Comparison of ENCODE assay signal across 22 cellular contexts in genomic region chr2:203021986-203022385, GRCh38. TPM values are rescaled to one million over a fixed set of nuclear protein-coding genes. Genes with fewer than 3 reads are reported as not detected.
DNase-seq lines count a peak whose midpoint lies in the region; ATAC-seq, FAIRE-seq and TF ChIP-seq lines count a peak whose summit lies in the region.
"Had no signal": no experiment of that assay in that cellular context is flagged by ENCODE, and none has a peak within 500 bp of the region (broad histone marks: within the 10 kb centered on the region; RNA-seq: fewer than 3 reads in every experiment).

No MANE protein-coding gene starts in this region.

- no CpG with 5 or more reads among the region's 4 CpGs for WGBS in IMR-90 (ENCODE audit: extremely low coverage in 2 of 2, insufficient read length in 1 of 2), 2 experiments
- WGBS in stomach, 5 donors, result 26 to 51% (median 45%) methylated on average over 4 of the region's 4 CpGs
- WGBS in endodermal cell (ENCODE audit: insufficient coverage in 1 of 2, insufficient read length in 1 of 2), 2 experiments, result 83 to 87% methylated on average over 2 to 4 of the region's 4 CpGs

- TF ChIP-seq POLR2A in IMR-90 (IDR thresholded peaks at IDR 0.05; ENCODE audit: low read depth, low read length) (no peak), stomach (IDR thresholded peaks at IDR 0.05) (no peak), vagina (IDR thresholded peaks at IDR 0.05) (no peak), H54 (IDR thresholded peaks at IDR 0.05; ENCODE audit: low read depth, low read length) (no peak)

- peaks cover 7% of the 10 kb centered on the region for H3K36me3 Mint-ChIP-seq in chondrocyte (ENCODE audit: low read depth)
- peaks cover 7% of the 10 kb centered on the region for H3K36me3 Mint-ChIP-seq in endodermal cell (ENCODE audit: low read depth)
- H3K36me3 Mint-ChIP-seq: T-cell had no signal

- H2BK15ac ChIP-seq in IMR-90 (ENCODE audit: low read depth, low read length), result no peak overlapping the region

- no peak overlapping the region for H3K23ac ChIP-seq in IMR-90 (ENCODE audit: low read depth, low read length)

- H3K4me3 ChIP-seq in IMR-90 (ENCODE audit: insufficient read depth, low read depth, low read length) (no peak overlapping the region), right atrium auricular region (peak overlapping the region in 1 of 2 donors; percentile 11), stomach (no peak overlapping the region), vagina (no peak overlapping the region), endodermal cell (ENCODE audit: low read length) (no peak overlapping the region)
- H3K4me3 ChIP-seq: BLaER1 treated with 17β-estradiol and CSF1 and Interleukin-3, amounts not matched to agents 10 nM and 100 nM had no signal

- H3K27ac Mint-ChIP-seq in chondrocyte (ENCODE audit: unreplicated experiment) (peak overlapping the region; percentile 82), endodermal cell (no peak overlapping the region)
- H3K27ac Mint-ChIP-seq: activated naive CD4-positive, alpha-beta T cell treated with anti-CD3 and anti-CD28 coated beads for 36 hours; T-cell had no signal

- H4K91ac ChIP-seq in IMR-90 (ENCODE audit: insufficient read depth, low read depth, low read length), result no peak overlapping the region

- H4K20me1 ChIP-seq in IMR-90 (ENCODE audit: insufficient read depth, low read length), result peaks cover 9% of the 10 kb centered on the region; the same call in 1 of the 2 replicates
- H4K20me1 ChIP-seq: BLaER1 treated with 17β-estradiol and CSF1 and Interleukin-3, amounts not matched to agents 10 nM and 100 nM had no signal

- CTCF ChIA-PET in IMR-90 (lab: Yijun Ruan, JAX), result no interaction called here

- no peak overlapping the region for H3K18ac ChIP-seq in IMR-90 (ENCODE audit: low read depth, low read length)

- BruUV-seq in IMR-90 (replicated peaks; lab: Mats Ljungman, UMichigan), result no TSS peak

- H3K9me1 ChIP-seq in IMR-90 (ENCODE audit: insufficient read depth, low read length), result 0 out of 2 replicates have a peak, but pooled peaks cover 3% of the 10 kb centered on the region

- H2AFZ ChIP-seq in IMR-90 (replicated peaks; ENCODE audit: low read length, poor library complexity), result no peak overlapping the region

- no peak overlapping the region for H2BK20ac ChIP-seq in IMR-90 (ENCODE audit: low read depth, low read length)

- H3K4me1 ChIP-seq in IMR-90 (ENCODE audit: control insufficient read depth, insufficient read depth, low read length), result peaks cover 2% of the 10 kb centered on the region
- H3K4me1 ChIP-seq in right atrium auricular region, result peaks cover 0 to 60% of the 10 kb centered on the region in 2 donors
- H3K4me1 ChIP-seq in stomach, result peaks cover 5 to 79% (median 50%) of the 10 kb centered on the region in 4 donors
- H3K4me1 ChIP-seq in vagina, result peaks cover 56% of the 10 kb centered on the region
- H3K4me1 ChIP-seq in endodermal cell (ENCODE audit: control insufficient read depth, insufficient read depth, low read length), result no peaks in the 10 kb centered on the region

- no peaks in the 10 kb centered on the region for H3K9me3 ChIP-seq in IMR-90 (ENCODE audit: control insufficient read depth, insufficient read depth, low read length)
- no peaks in the 10 kb centered on the region for H3K9me3 ChIP-seq in right atrium auricular region
- H3K9me3 ChIP-seq in stomach, result no peaks in the 10 kb centered on the region
- no peaks in the 10 kb centered on the region for H3K9me3 ChIP-seq in vagina
- no peaks in the 10 kb centered on the region for H3K9me3 ChIP-seq in endodermal cell (ENCODE audit: control insufficient read depth, low read length)
- H3K9me3 ChIP-seq: BLaER1 treated with 17β-estradiol and CSF1 and Interleukin-3, amounts not matched to agents 10 nM and 100 nM had no signal

- no peak for TF ChIP-seq RAD21 in IMR-90 (IDR thresholded peaks at IDR 0.05; ENCODE audit: low read length)

- H3K4me3 Mint-ChIP-seq in chondrocyte (ENCODE audit: unreplicated experiment) (peak overlapping the region; percentile 33), endodermal cell (no peak overlapping the region)
- H3K4me3 Mint-ChIP-seq: activated naive CD4-positive, alpha-beta T cell treated with anti-CD3 and anti-CD28 coated beads for 36 hours; nephron; T-cell had no signal

- no peak overlapping the region for H4K5ac ChIP-seq in IMR-90 (ENCODE audit: low read depth, low read length)

- TF ChIP-seq CTCF in IMR-90 (conservative IDR thresholded peaks at IDR 0.05; ENCODE audit: low read depth, low read length) (no peak), chondrocyte (IDR thresholded peaks at IDR 0.05) (no peak), right atrium auricular region (IDR thresholded peaks at IDR 0.05) (no peak), stomach (IDR thresholded peaks at IDR 0.05) (no peak), vagina (IDR thresholded peaks at IDR 0.05) (no peak), endodermal cell (conservative IDR thresholded peaks at IDR 0.05) (no peak)

- in situ Hi-C loops in IMR-90 (cut with MboI; ENCODE audit: low sequenced_read_pairs), result no loop called here

- no peak for TF ChIP-seq EP300 in stomach (IDR thresholded peaks at IDR 0.05)

- H4K8ac ChIP-seq in IMR-90 (ENCODE audit: low read depth in 2 of 2, low read length in 2 of 2), result no peak overlapping the region

- H3K36me3 ChIP-seq in IMR-90 (ENCODE audit: control insufficient read depth, insufficient read depth, low read length), result peaks cover 1% of the 10 kb centered on the region; the same call in 1 of the 2 replicates
- no peaks in the 10 kb centered on the region for H3K36me3 ChIP-seq in right atrium auricular region
- H3K36me3 ChIP-seq in stomach, result peaks cover 0 to 6% (median 3%) of the 10 kb centered on the region in 4 donors
- H3K36me3 ChIP-seq in vagina, result no peaks in the 10 kb centered on the region
- H3K36me3 ChIP-seq in endodermal cell (ENCODE audit: control insufficient read depth, insufficient read depth, low read length), result peaks cover 14% of the 10 kb centered on the region

- H3K9ac ChIP-seq in IMR-90 (ENCODE audit: low read depth, low read length) (no peak overlapping the region), endodermal cell (ENCODE audit: extremely low read depth, low read length, poor library complexity, severe bottlenecking) (no peak overlapping the region)
- H3K9ac ChIP-seq: BLaER1 treated with 17β-estradiol and CSF1 and Interleukin-3, amounts not matched to agents 10 nM and 100 nM had no signal

- H3K79me1 ChIP-seq in IMR-90 (ENCODE audit: low read depth in 1 of 2, low read length in 2 of 2), result peaks cover 0 to 39% of the 10 kb centered on the region in 2 experiments

- H3K9me3 Mint-ChIP-seq in chondrocyte (ENCODE audit: low read depth) (no peaks in the 10 kb centered on the region), endodermal cell (no peaks in the 10 kb centered on the region)
- H3K9me3 Mint-ChIP-seq: activated naive CD4-positive, alpha-beta T cell treated with anti-CD3 and anti-CD28 coated beads for 36 hours; nephron; T-cell had no signal

- H3K27me3 ChIP-seq in IMR-90 (ENCODE audit: control insufficient read depth, insufficient read depth, low read length) (no peaks in the 10 kb centered on the region), right atrium auricular region (no peaks in the 10 kb centered on the region), stomach (no peaks in the 10 kb centered on the region), vagina (no peaks in the 10 kb centered on the region), endodermal cell (ENCODE audit: control insufficient read depth, insufficient read depth, low read length, poor library complexity, severe bottlenecking) (no peaks in the 10 kb centered on the region)
- H3K27me3 ChIP-seq: BLaER1 treated with 17β-estradiol and CSF1 and Interleukin-3, amounts not matched to agents 10 nM and 100 nM had no signal

- H2BK5ac ChIP-seq in IMR-90 (ENCODE audit: low read depth, low read length, poor library complexity, severe bottlenecking), result no peak overlapping the region

- ATAC-seq in IMR-90 (ENCODE audit: low read depth), result no peak
- ATAC-seq: T-cell had no signal

- H3K27ac ChIP-seq in IMR-90 (ENCODE audit: insufficient read depth, low read length), result no peak overlapping the region
- peak overlapping the region; percentile 68 to 82 for H3K27ac ChIP-seq in right atrium auricular region
- H3K27ac ChIP-seq in stomach, result peak overlapping the region in 4 of 5 donors; percentile 6 to 64 (median 44)
- H3K27ac ChIP-seq in vagina, result no peak overlapping the region
- H3K27ac ChIP-seq in endodermal cell (ENCODE audit: low read depth, low read length), result no peak overlapping the region
- H3K27ac ChIP-seq: BLaER1 treated with 17β-estradiol and CSF1 and Interleukin-3, amounts not matched to agents 10 nM and 100 nM had no signal

- FAIRE-seq in H54 (lab: Jason Lieb, UNC), result no peak
- FAIRE-seq: TTC549 had no signal

- H2BK120ac ChIP-seq in IMR-90 (ENCODE audit: low read depth, low read length), result no peak overlapping the region

- no peak overlapping the region for H3K56ac ChIP-seq in IMR-90 (ENCODE audit: extremely low read depth, insufficient read depth, low read length)

- H3K4me2 ChIP-seq in IMR-90 (ENCODE audit: low read depth, low read length), result peak overlapping the region; percentile 44; the same call in 1 of the 2 replicates

- no peak overlapping the region for H2AK5ac ChIP-seq in IMR-90 (ENCODE audit: low read depth, low read length)

- H3K14ac ChIP-seq in IMR-90 (replicated peaks; ENCODE audit: low read depth, low read length), result no peak overlapping the region

- intact Hi-C loops in IMR-90 (cut with micrococcal nuclease) (no loop called here), stomach (cut with DNase I; ENCODE audit: low total_unique reads) (no loop called here), vagina (cut with DNase I) (no loop called here)

- no peak overlapping the region for H3K4ac ChIP-seq in IMR-90 (ENCODE audit: low read depth, low read length)

- POLR2A ChIA-PET in IMR-90 (lab: Charles Lee; ENCODE audit: unreplicated experiment), result no interaction called here

- dilution Hi-C loops in IMR-90 (cut with HindIII; ENCODE audit: low sequenced_read_pairs, unreplicated experiment), result no loop called here

- H3K4me1 Mint-ChIP-seq in chondrocyte (ENCODE audit: low read depth) (peaks cover 55% of the 10 kb centered on the region), endodermal cell (peaks cover 17% of the 10 kb centered on the region)

- H2AK9ac ChIP-seq in IMR-90 (replicated peaks; ENCODE audit: low read depth, low read length, poor library complexity), result no peak overlapping the region

- H3K27me3 Mint-ChIP-seq in chondrocyte (ENCODE audit: low read depth), result no peaks in the 10 kb centered on the region
- no peaks in the 10 kb centered on the region for H3K27me3 Mint-ChIP-seq in endodermal cell (ENCODE audit: insufficient read depth)
- H3K27me3 Mint-ChIP-seq: T-cell had no signal

- DNase-seq in IMR-90, result no peak
- DNase-seq in chondrocyte (ENCODE audit: low spot score), result no peak
- no peak for DNase-seq in right atrium auricular region (ENCODE audit: low spot score)
- no peak for DNase-seq in stomach
- DNase-seq in vagina (ENCODE audit: extremely low spot score in 2 of 2), result no peak
- no peak for DNase-seq in endodermal cell
- DNase-seq in H54 (ENCODE audit: insufficient read length, low spot score), result no peak
- no peak for DNase-seq in stimulated activated CD4-positive, alpha-beta T cell treated with anti-CD3 and anti-CD28 coated beads, Interleukin-4, amount 100 ng/mL, for 1 hour
- DNase-seq: activated CD4-positive, alpha-beta T cell treated with anti-CD3 and anti-CD28 coated beads for 1 hour; activated naive CD4-positive, alpha-beta T cell treated with anti-CD3 and anti-CD28 coated beads for 36 hours; activated T-cell treated with anti-CD3 and anti-CD28 coated beads, Interleukin-2, amount 50 U/mL, for 48 hours; Calu3; midbrain; MM.1S; NCI-H1436 treated with DMSO at 0.1 percent for 48 hours; NCI-H526 treated with DMSO at 0.1 percent for 48 hours; SHP77; stimulated activated CD4-positive, alpha-beta T cell treated with anti-CD3 and anti-CD28 coated beads, Interleukin-4, amount 100 ng/mL, for 24 hours; T-cell had no signal

RNA-seq across cellular contexts. Expression of gene NBEAL1, which starts 7.3 kb away (rescaled TPM):
- total RNA-seq in IMR-90 (2012; rRNA removed) (38.0 and 52.2 TPM in 2 replicates), chondrocyte (37.9 to 41.4 TPM (median 38.7 TPM) in 3 replicates), right atrium auricular region (10 to 100 TPM; 11.6 to 20.1 TPM), stomach (100 to 1,000 TPM in 2 of 5 donors, 10 to 100 TPM in 3; 66.2 to 158 (median 90.2) TPM), vagina (26.3 TPM), endodermal cell (10 to 100 TPM; 18.2 to 20.1 TPM)
- polyA plus RNA-seq in IMR-90 (2012; rRNA removed) (4.1 and 6.4 TPM in 2 replicates), stomach (1 to 10 TPM; 4.2 to 6.7 (median 5.3) TPM)
- polyA plus RNA-seq in IMR-90 (2012; cell fraction: cytosol; rRNA removed), result 2.6 and 2.8 TPM in 2 replicates
- polyA plus RNA-seq in IMR-90 (2012; cell fraction: nucleus; rRNA removed; ENCODE audit: low replicate concordance), result 1.2 and 8.2 TPM in 2 replicates
- polyA plus RNA-seq in endodermal cell (2013, experiment 1 of 2), result 5.2 TPM
- 7.0 TPM for polyA plus RNA-seq in endodermal cell (2013, experiment 2 of 2)

Comparison
In these comparisons a context has a peak if more than half of its experiments do, and no peak if none do; other contexts are left out.
1. H3K27ac ChIP-seq: peak in right atrium auricular region (2 of 2) and stomach (4 of 5); none in IMR-90 (single experiment), vagina (single experiment) and endodermal cell (single experiment).